8 cellular contexts compared by ENCODE assay signal in genomic region chr7:157271991-157272324, GRCh38.
A peak's percentile ranks its signal among the peaks of the same experiment; 100 is the strongest.
DNase-seq lines count a peak whose midpoint lies in the region; ATAC-seq lines count a peak whose summit lies in the region.

No MANE protein-coding gene starts in this region.

- DNase-seq in NCI-H82 (lab: John Stamatoyannopoulos, UW) (peak; percentile 39), NCI-H82 treated with DMSO at 0.1 percent for 48 hours (lab: John Stamatoyannopoulos, UW; ENCODE audit: unreplicated experiment) (no peak), inferior parietal cortex (ENCODE audit: extremely low spot score) (peak; percentile 20), NOMO-1 (lab: John Stamatoyannopoulos, UW; ENCODE audit: unreplicated experiment in 2 of 2) (no peak), NCI-H146 treated with DMSO at 0.1 percent for 48 hours (lab: John Stamatoyannopoulos, UW; ENCODE audit: unreplicated experiment) (no peak)
- DNase-seq in activated T-helper 1 cell treated with anti-CD3 and anti-CD28 coated beads, Interleukin-12 subunit alpha, Interleukin-12 subunit beta, Interleukin-2, Interleukin-4 antibody, amounts not matched to agents 30 ng/mL and 10 ng/mL and 1 ng/mL, durations not matched to agents 14 hours and 24 hours and 36 hours (ENCODE audit: low spot score) = no peak

- H3K9me3 Mint-ChIP-seq in activated T-helper 1 cell treated with anti-CD3 and anti-CD28 coated beads, Interleukin-12 subunit alpha, Interleukin-12 subunit beta, Interleukin-2, Interleukin-4 antibody, amounts not matched to agents 30 ng/mL and 10 ng/mL and 1 ng/mL, durations not matched to agents 14 hours and 24 hours and 36 hours = no peaks in the 10 kb centered on the region

- no peak overlapping the region for H3K4me3 ChIP-seq in thymus (ENCODE audit: low read length)

- no peaks in the 10 kb centered on the region for H3K9me3 ChIP-seq in thymus (ENCODE audit: control insufficient read depth)

- no peaks in the 10 kb centered on the region for H3K4me1 ChIP-seq in thymus (ENCODE audit: control insufficient read depth, insufficient read depth, low read length)

- intact Hi-C loops in activated T-helper 1 cell treated with anti-CD3 and anti-CD28 coated beads, Interleukin-12 subunit alpha, Interleukin-12 subunit beta, Interleukin-2, Interleukin-4 antibody, amounts not matched to agents 30 ng/mL and 10 ng/mL and 1 ng/mL, durations not matched to agents 14 hours and 24 hours and 36 hours (cut with micrococcal nuclease) = loop anchor here (2.0 kb wide), 2 partner anchors 31 to 65 kb away; partner anchors contain the start of gene DNAJB6

- H3K4me1 Mint-ChIP-seq in activated T-helper 1 cell treated with anti-CD3 and anti-CD28 coated beads, Interleukin-12 subunit alpha, Interleukin-12 subunit beta, Interleukin-2, Interleukin-4 antibody, amounts not matched to agents 30 ng/mL and 10 ng/mL and 1 ng/mL, durations not matched to agents 14 hours and 24 hours and 36 hours (ENCODE audit: low read depth) = peaks cover 11% of the 10 kb centered on the region

- peaks cover 32% of the 10 kb centered on the region for H3K36me3 ChIP-seq in thymus (ENCODE audit: control insufficient read depth, insufficient read depth)

- no peaks in the 10 kb centered on the region for H3K27me3 Mint-ChIP-seq in activated T-helper 1 cell treated with anti-CD3 and anti-CD28 coated beads, Interleukin-12 subunit alpha, Interleukin-12 subunit beta, Interleukin-2, Interleukin-4 antibody, amounts not matched to agents 30 ng/mL and 10 ng/mL and 1 ng/mL, durations not matched to agents 14 hours and 24 hours and 36 hours (ENCODE audit: insufficient read depth)

- H3K4me3 Mint-ChIP-seq in activated T-helper 1 cell treated with anti-CD3 and anti-CD28 coated beads, Interleukin-12 subunit alpha, Interleukin-12 subunit beta, Interleukin-2, Interleukin-4 antibody, amounts not matched to agents 30 ng/mL and 10 ng/mL and 1 ng/mL, durations not matched to agents 14 hours and 24 hours and 36 hours = no peak overlapping the region

- H3K27me3 ChIP-seq in thymus (ENCODE audit: control insufficient read depth, insufficient read depth) = no peaks in the 10 kb centered on the region

- no peak for ATAC-seq in HG03378 (IDR thresholded peaks at IDR 0.05; ENCODE audit: unreplicated experiment)

- peak overlapping the region; percentile 40 for H3K27ac Mint-ChIP-seq in activated T-helper 1 cell treated with anti-CD3 and anti-CD28 coated beads, Interleukin-12 subunit alpha, Interleukin-12 subunit beta, Interleukin-2, Interleukin-4 antibody, amounts not matched to agents 30 ng/mL and 10 ng/mL and 1 ng/mL, durations not matched to agents 14 hours and 24 hours and 36 hours

- WGBS in thymus = 92% methylated on average over 9 of the region's 9 CpGs

- peak overlapping the region; percentile 56 for H3K27ac ChIP-seq in thymus (ENCODE audit: low read depth)

- peaks cover 17% of the 10 kb centered on the region for H3K36me3 Mint-ChIP-seq in activated T-helper 1 cell treated with anti-CD3 and anti-CD28 coated beads, Interleukin-12 subunit alpha, Interleukin-12 subunit beta, Interleukin-2, Interleukin-4 antibody, amounts not matched to agents 30 ng/mL and 10 ng/mL and 1 ng/mL, durations not matched to agents 14 hours and 24 hours and 36 hours (ENCODE audit: low read depth)

Comparison
In these comparisons a context has a peak if more than half of its experiments do, and no peak if none do; other contexts are left out.
1. DNase-seq: peak in NCI-H82 (single experiment) and inferior parietal cortex (single experiment); none in NCI-H82 treated with DMSO at 0.1 percent for 48 hours (single experiment), activated T-helper 1 cell treated with anti-CD3 and anti-CD28 coated beads, Interleukin-12 subunit alpha, Interleukin-12 subunit beta, Interleukin-2, Interleukin-4 antibody, amounts not matched to agents 30 ng/mL and 10 ng/mL and 1 ng/mL, durations not matched to agents 14 hours and 24 hours and 36 hours (single experiment), NOMO-1 (0 of 2) and NCI-H146 treated with DMSO at 0.1 percent for 48 hours (single experiment).